1 cellular context compared by ENCODE assay signal in the genomic region with DNA sequence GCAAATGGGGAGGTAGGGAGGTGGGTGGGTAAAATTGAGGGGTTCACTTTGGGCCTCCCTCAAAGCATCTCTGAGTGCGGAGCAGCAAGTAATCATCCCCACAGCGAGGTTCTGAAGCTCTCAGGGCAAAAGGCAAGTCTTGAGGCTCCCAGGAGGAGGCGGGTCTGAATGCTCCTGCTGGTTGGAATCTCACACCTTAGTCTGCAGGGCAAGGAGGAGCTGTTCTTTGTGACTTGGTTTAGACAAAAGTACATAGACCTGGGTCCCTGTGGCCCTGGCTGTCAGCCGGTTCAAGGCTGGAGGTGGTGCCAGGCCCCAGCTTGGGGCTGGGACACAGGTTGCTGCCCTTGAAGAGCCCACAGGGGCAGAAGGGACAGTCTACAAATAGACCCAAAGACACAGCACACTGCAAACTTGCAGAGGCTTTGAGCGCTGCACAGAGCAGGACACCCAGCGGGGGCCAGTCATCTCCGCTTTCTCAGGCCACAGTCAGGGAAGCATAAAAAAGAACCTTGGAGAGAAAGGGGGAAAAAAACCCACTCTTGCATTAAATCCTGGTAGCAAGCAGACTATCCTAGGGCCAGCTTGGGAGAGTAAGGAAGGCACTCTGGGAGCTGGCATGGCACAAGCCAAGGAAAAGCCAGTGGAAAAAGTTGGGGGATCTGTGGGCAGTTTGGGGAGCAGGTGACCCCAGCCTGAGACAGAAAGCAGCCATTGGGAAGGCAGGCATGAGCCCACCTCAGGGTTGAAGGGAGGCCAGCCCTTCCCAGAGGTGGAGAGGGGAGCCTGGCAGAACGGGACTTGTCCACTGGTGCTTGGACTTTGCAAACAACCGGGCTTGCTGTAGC.
TF ChIP-seq lines count a peak whose summit lies in the region.

No MANE protein-coding gene starts in this region.

TF ChIP-seq in H1, 55 proteins besides CTCF, POLR2A, EP300 and RAD21:
- TF ChIP-seq RNF2 (IDR thresholded peaks at IDR 0.05; ENCODE audit: borderline replicate concordance, low read depth, low read length, missing control alignments, poor library complexity, severe bottlenecking) (no peak), CTBP2 (IDR thresholded peaks at IDR 0.05; ENCODE audit: borderline replicate concordance, insufficient read depth, insufficient read length, low read length) (no peak), CREB1 (IDR thresholded peaks at IDR 0.05) (no peak), SIRT6 (IDR thresholded peaks at IDR 0.05; ENCODE audit: low read length) (no peak), FOSL1 (IDR thresholded peaks at IDR 0.05; ENCODE audit: insufficient read depth, low read depth, low read length) (no peak), NANOG (IDR thresholded peaks at IDR 0.05; ENCODE audit: insufficient read depth, low read depth, low read length, poor library complexity, severe bottlenecking) (no peak), ASH2L (IDR thresholded peaks at IDR 0.05; ENCODE audit: low read length) (no peak), SP4 (IDR thresholded peaks at IDR 0.05; ENCODE audit: low read length) (no peak), HDAC2 (IDR thresholded peaks at IDR 0.05; ENCODE audit: borderline replicate concordance in 1 of 2, low read depth in 2 of 2, low read length in 2 of 2) (no peak), EZH2 (IDR thresholded peaks at IDR 0.05; ENCODE audit: low read depth, low read length, severe bottlenecking) (no peak)
- TF ChIP-seq, protein P1, sequence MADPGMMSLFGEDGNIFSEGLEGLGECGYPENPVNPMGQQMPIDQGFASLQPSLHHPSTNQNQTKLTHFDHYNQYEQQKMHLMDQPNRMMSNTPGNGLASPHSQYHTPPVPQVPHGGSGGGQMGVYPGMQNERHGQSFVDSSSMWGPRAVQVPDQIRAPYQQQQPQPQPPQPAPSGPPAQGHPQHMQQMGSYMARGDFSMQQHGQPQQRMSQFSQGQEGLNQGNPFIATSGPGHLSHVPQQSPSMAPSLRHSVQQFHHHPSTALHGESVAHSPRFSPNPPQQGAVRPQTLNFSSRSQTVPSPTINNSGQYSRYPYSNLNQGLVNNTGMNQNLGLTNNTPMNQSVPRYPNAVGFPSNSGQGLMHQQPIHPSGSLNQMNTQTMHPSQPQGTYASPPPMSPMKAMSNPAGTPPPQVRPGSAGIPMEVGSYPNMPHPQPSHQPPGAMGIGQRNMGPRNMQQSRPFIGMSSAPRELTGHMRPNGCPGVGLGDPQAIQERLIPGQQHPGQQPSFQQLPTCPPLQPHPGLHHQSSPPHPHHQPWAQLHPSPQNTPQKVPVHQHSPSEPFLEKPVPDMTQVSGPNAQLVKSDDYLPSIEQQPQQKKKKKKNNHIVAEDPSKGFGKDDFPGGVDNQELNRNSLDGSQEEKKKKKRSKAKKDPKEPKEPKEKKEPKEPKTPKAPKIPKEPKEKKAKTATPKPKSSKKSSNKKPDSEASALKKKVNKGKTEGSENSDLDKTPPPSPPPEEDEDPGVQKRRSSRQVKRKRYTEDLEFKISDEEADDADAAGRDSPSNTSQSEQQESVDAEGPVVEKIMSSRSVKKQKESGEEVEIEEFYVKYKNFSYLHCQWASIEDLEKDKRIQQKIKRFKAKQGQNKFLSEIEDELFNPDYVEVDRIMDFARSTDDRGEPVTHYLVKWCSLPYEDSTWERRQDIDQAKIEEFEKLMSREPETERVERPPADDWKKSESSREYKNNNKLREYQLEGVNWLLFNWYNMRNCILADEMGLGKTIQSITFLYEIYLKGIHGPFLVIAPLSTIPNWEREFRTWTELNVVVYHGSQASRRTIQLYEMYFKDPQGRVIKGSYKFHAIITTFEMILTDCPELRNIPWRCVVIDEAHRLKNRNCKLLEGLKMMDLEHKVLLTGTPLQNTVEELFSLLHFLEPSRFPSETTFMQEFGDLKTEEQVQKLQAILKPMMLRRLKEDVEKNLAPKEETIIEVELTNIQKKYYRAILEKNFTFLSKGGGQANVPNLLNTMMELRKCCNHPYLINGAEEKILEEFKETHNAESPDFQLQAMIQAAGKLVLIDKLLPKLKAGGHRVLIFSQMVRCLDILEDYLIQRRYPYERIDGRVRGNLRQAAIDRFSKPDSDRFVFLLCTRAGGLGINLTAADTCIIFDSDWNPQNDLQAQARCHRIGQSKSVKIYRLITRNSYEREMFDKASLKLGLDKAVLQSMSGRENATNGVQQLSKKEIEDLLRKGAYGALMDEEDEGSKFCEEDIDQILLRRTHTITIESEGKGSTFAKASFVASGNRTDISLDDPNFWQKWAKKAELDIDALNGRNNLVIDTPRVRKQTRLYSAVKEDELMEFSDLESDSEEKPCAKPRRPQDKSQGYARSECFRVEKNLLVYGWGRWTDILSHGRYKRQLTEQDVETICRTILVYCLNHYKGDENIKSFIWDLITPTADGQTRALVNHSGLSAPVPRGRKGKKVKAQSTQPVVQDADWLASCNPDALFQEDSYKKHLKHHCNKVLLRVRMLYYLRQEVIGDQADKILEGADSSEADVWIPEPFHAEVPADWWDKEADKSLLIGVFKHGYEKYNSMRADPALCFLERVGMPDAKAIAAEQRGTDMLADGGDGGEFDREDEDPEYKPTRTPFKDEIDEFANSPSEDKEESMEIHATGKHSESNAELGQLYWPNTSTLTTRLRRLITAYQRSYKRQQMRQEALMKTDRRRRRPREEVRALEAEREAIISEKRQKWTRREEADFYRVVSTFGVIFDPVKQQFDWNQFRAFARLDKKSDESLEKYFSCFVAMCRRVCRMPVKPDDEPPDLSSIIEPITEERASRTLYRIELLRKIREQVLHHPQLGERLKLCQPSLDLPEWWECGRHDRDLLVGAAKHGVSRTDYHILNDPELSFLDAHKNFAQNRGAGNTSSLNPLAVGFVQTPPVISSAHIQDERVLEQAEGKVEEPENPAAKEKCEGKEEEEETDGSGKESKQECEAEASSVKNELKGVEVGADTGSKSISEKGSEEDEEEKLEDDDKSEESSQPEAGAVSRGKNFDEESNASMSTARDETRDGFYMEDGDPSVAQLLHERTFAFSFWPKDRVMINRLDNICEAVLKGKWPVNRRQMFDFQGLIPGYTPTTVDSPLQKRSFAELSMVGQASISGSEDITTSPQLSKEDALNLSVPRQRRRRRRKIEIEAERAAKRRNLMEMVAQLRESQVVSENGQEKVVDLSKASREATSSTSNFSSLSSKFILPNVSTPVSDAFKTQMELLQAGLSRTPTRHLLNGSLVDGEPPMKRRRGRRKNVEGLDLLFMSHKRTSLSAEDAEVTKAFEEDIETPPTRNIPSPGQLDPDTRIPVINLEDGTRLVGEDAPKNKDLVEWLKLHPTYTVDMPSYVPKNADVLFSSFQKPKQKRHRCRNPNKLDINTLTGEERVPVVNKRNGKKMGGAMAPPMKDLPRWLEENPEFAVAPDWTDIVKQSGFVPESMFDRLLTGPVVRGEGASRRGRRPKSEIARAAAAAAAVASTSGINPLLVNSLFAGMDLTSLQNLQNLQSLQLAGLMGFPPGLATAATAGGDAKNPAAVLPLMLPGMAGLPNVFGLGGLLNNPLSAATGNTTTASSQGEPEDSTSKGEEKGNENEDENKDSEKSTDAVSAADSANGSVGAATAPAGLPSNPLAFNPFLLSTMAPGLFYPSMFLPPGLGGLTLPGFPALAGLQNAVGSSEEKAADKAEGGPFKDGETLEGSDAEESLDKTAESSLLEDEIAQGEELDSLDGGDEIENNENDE (IDR thresholded peaks at IDR 0.05; ENCODE audit: insufficient replicate concordance, low read length) = no peak
- TF ChIP-seq, protein P2, sequence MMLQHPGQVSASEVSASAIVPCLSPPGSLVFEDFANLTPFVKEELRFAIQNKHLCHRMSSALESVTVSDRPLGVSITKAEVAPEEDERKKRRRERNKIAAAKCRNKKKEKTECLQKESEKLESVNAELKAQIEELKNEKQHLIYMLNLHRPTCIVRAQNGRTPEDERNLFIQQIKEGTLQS (IDR thresholded peaks at IDR 0.05; ENCODE audit: insufficient read depth, low read depth, low read length) = no peak
